In the genomic region with DNA sequence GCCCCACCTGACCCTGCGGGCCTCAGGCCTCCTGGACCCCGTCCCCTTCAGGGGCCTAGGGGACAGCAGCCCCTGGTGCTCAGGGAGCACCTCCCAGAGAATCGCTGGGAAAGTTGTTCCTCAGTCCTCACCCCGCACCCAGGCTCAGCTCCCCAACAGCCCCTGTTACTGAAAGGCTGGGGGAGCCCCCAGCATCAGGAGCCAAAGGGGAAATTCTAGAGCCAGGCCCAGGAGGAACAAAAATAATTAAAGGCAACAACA, we compare ENCODE assay signal across 5 cellular contexts.
"Had no signal": no experiment of that assay in that cellular context is flagged by ENCODE, and none has a peak within 500 bp of the region (broad histone marks: within the 10 kb centered on the region; RNA-seq: fewer than 3 reads in every experiment).

No MANE protein-coding gene starts in this region.

- H3K27ac ChIP-seq: GM23248 had no signal

- H3K4me3 ChIP-seq: GM23248 had no signal

- DNase-seq: GM23248, GOT3, H9, HCEC 1CT, IMR-90 had no signal

- H2AFZ ChIP-seq: GM23248 had no signal

- H3K9ac ChIP-seq: GM23248 had no signal

- H3K4me3 Mint-ChIP-seq: H9 had no signal
